20 cellular contexts compared by ENCODE assay signal in the genomic region with DNA sequence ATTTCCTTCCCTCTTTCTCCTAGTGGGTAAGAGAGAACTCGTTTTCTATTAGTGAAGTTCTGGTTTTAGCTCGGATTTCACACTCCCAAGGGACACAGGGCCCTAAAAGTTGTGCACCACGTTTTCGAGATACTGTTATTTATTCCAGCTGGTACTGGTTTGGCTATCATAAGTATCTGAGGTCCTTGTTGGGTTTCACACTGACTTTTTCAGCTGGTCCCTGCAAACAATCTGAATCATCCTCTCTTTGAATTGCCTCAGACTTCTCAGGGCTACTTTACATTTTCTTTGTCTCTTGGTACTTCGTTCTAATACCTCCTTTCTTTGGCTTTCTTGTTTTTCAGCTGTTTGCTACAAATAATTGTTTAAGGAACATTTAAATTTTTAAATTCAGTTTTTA.
"Had no signal": no experiment of that assay in that cellular context is flagged by ENCODE, and none has a peak within 500 bp of the region (broad histone marks: within the 10 kb centered on the region; RNA-seq: fewer than 3 reads in every experiment).

No MANE protein-coding gene starts in this region.

- DNase-seq: activated B cell treated with CpG ODN at 0.5 μM for 24 hours; activated CD4-positive, alpha-beta T cell treated with anti-CD3 and anti-CD28 coated beads, Interleukin-2, amount 50 U/mL, for 1 hour; activated naive CD4-positive, alpha-beta T cell treated with anti-CD3 and anti-CD28 coated beads, Interleukin-2, amount 10 ng/mL, durations not matched to agents 7 days and 5 days; activated T-cell treated with anti-CD3 and anti-CD28 coated beads for 4 hours; adrenal gland; caudate nucleus; colonic mucosa; esophagus squamous epithelium; hippocampal formation; left colon; naive thymus-derived CD4-positive, alpha-beta T cell; nucleus accumbens; sigmoid colon; stimulated activated CD4-positive, alpha-beta T cell treated with anti-CD3 and anti-CD28 coated beads, Interleukin-2, amount 100 ng/mL, for 48 hours; stimulated activated naive CD8-positive, alpha-beta T cell treated with anti-CD3 and anti-CD28 coated beads, Interleukin-15, Interleukin-2, amounts not matched to agents 100 U/mL and 50 U/mL, for 24 hours; T-helper 17 cell; upper lobe of right lung had no signal

- H3K36me3 ChIP-seq: adrenal gland, colonic mucosa, esophagus squamous epithelium, prostate gland, sigmoid colon, suprapubic skin, upper lobe of right lung had no signal

- H3K27ac ChIP-seq: adrenal gland, colonic mucosa, esophagus squamous epithelium, prostate gland, sigmoid colon, suprapubic skin, upper lobe of right lung had no signal

- H3K4me3 ChIP-seq: adrenal gland, colonic mucosa, esophagus squamous epithelium, lung, prostate gland, sigmoid colon, suprapubic skin, upper lobe of right lung had no signal

- H3K27me3 ChIP-seq: adrenal gland, colonic mucosa, sigmoid colon, suprapubic skin, upper lobe of right lung had no signal

- H3K9me3 ChIP-seq: adrenal gland, colonic mucosa, esophagus squamous epithelium, prostate gland, sigmoid colon, suprapubic skin, upper lobe of right lung had no signal

- ATAC-seq: left colon; naive thymus-derived CD4-positive, alpha-beta T cell; stimulated activated naive CD8-positive, alpha-beta T cell treated with anti-CD3 and anti-CD28 coated beads, Interleukin-15, Interleukin-2, amounts not matched to agents 100 U/mL and 50 U/mL, for 24 hours; T-helper 17 cell; upper lobe of right lung had no signal

- H3K4me1 ChIP-seq: adrenal gland, colonic mucosa, esophagus squamous epithelium, prostate gland, sigmoid colon, suprapubic skin, upper lobe of right lung had no signal
